Comparison of ENCODE assay signal across 22 cellular contexts in genomic region chr1:22591576-22591975, GRCh38. TPM values are rescaled to one million over a fixed set of nuclear protein-coding genes. Genes with fewer than 3 reads are reported as not detected.
"Had no signal": no experiment of that assay in that cellular context is flagged by ENCODE, and none has a peak within 500 bp of the region (broad histone marks: within the 10 kb centered on the region; RNA-seq: fewer than 3 reads in every experiment).

No MANE protein-coding gene starts in this region.

- H3K9me3 ChIP-seq: colonic mucosa, ovary, right atrium auricular region, sigmoid colon had no signal

- H3K4me2 ChIP-seq: hepatocyte had no signal

- H3K4me1 ChIP-seq: colonic mucosa, right atrium auricular region, sigmoid colon had no signal

- H3K4me3 Mint-ChIP-seq: nephron had no signal

- H3K4me3 ChIP-seq: colonic mucosa, hepatocyte, lung, ovary, right atrium auricular region, sigmoid colon, skin epidermis had no signal

- H3K4me1 Mint-ChIP-seq: nephron had no signal

- H3K27me3 ChIP-seq: ovary had no signal

- DNase-seq: colonic mucosa; effector CD4-positive, alpha-beta T cell; foreskin melanocyte; head of caudate nucleus; left colon; mesenchymal stem cell; midbrain; ovary; sigmoid colon; stimulated activated CD4-positive, alpha-beta T cell treated with anti-CD3 and anti-CD28 coated beads, Interleukin-2, amount 100 ng/mL, for 24 hours; stimulated activated naive CD4-positive, alpha-beta T cell treated with Interleukin-2 at 50 U/mL for 16 hours; trophoblast cell had no signal

- H3K79me2 ChIP-seq: hepatocyte had no signal

- H3K9me3 Mint-ChIP-seq: nephron had no signal

- H2AFZ ChIP-seq: hepatocyte had no signal

- H3K27ac ChIP-seq: colonic mucosa, hepatocyte, ovary, right atrium auricular region, sigmoid colon, skin epidermis had no signal

- H3K36me3 ChIP-seq: colonic mucosa, ovary, right atrium auricular region, sigmoid colon had no signal

- ATAC-seq: left colon, left ventricle myocardium superior had no signal

- H3K27ac Mint-ChIP-seq: nephron had no signal

RNA-seq across cellular contexts. Expression of gene EPHA8, which starts 28.3 kb away (rescaled TPM):
- total RNA-seq: colonic mucosa, dermis microvascular lymphatic vessel endothelial cell, hepatocyte, kidney epithelial cell, left colon, left ventricle myocardium superior, lung, ovary, posterior vena cava, right atrium auricular region, sigmoid colon, urinary bladder had no signal

RNA-seq across cellular contexts. Expression of gene C1QA, which starts 44.9 kb away (rescaled TPM):
- total RNA-seq: dermis microvascular lymphatic vessel endothelial cell had no signal

RNA-seq across cellular contexts. Expression of gene C1QC, which starts 51.9 kb away (rescaled TPM):
- total RNA-seq: dermis microvascular lymphatic vessel endothelial cell had no signal
